Comparison of ENCODE assay signal across 8 cellular contexts in the genomic region with DNA sequence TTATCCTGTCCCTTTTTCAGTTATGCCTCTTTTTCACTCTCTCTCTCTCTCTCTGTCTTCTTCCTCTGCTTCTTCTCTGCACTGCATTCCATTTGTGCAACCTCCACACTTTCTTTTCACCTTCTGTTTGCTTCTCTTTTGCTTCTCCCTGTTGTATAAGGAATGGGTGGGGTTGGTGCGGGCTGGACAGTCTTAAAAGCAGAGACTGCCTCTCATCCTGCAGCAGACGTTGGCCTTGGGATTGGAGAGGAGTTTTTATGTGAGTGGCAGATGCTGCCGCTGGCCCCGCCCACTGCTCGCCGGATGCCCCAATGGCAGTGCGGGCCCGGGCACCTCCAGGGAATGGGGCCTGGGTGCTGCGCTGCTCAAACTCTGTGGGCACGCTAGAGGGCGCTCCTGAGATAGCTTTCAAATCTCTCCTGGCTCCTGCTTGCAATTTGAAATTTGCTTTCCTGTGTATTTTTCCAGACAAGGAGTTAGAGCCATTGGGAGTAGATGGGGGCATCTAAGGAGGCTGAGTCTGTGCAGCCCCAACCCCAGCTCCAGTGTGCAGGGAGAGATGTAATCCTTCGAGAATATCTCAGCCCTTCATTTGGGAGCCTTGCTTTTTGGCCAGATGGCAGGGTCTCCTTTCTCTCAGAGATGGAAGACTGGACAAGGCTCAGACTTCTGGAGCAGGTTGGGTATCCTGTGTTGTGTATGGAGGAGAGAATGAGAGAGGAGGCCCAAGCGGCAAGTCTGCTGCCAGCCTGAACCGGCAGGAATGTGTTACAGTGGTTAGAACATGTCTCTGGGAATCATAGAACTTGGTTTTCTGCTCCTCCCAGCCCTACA.
DNase-seq lines count a peak whose midpoint lies in the region; ATAC-seq, FAIRE-seq and TF ChIP-seq lines count a peak whose summit lies in the region.

No MANE protein-coding gene starts in this region.

- peak overlapping the region; percentile 26; the same call in 1 of the 2 replicates for H3K9ac ChIP-seq in Karpas-422 (ENCODE audit: low read length)

- H3K36me3 Mint-ChIP-seq in activated T-cell treated with anti-CD3 and anti-CD28 coated beads, Interleukin-2, amount 50 U/mL, for 72 hours (ENCODE audit: insufficient read depth in 2 of 2) = peaks cover 3 to 10% of the 10 kb centered on the region in 2 donors
- no peaks in the 10 kb centered on the region for H3K36me3 Mint-ChIP-seq in neural crest cell (ENCODE audit: low read depth)

- H3K36me3 ChIP-seq in Karpas-422 (ENCODE audit: insufficient read depth, low read length) = peaks cover 47% of the 10 kb centered on the region

- no peaks in the 10 kb centered on the region for H3K9me2 ChIP-seq in Karpas-422 (replicated peaks; ENCODE audit: insufficient read depth, low read length)

- no peak overlapping the region for H3K4me3 Mint-ChIP-seq in activated T-cell treated with anti-CD3 and anti-CD28 coated beads, Interleukin-2, amount 50 U/mL, for 72 hours
- peak overlapping the region; percentile 41 for H3K4me3 Mint-ChIP-seq in neural crest cell

- H3K4me2 ChIP-seq in Karpas-422 (ENCODE audit: low read depth, low read length, poor library complexity, severe bottlenecking) = peak overlapping the region; percentile 38

- H4K20me1 ChIP-seq in Karpas-422 (ENCODE audit: insufficient read depth, low read depth, low read length) = no peaks in the 10 kb centered on the region

- H3K9me3 ChIP-seq in Karpas-422 (ENCODE audit: low read length) = no peaks in the 10 kb centered on the region

- peak overlapping the region; percentile 79 for H3K27ac ChIP-seq in Karpas-422 (ENCODE audit: low read length)

- no peak overlapping the region for H2AFZ ChIP-seq in Karpas-422 (ENCODE audit: low read length)

- H3K27me3 Mint-ChIP-seq in activated T-cell treated with anti-CD3 and anti-CD28 coated beads, Interleukin-2, amount 50 U/mL, for 72 hours (ENCODE audit: low read depth) = no peaks in the 10 kb centered on the region
- no peaks in the 10 kb centered on the region for H3K27me3 Mint-ChIP-seq in neural crest cell (ENCODE audit: low read depth)

- no peaks in the 10 kb centered on the region for H3K9me3 Mint-ChIP-seq in activated T-cell treated with anti-CD3 and anti-CD28 coated beads, Interleukin-2, amount 50 U/mL, for 72 hours
- H3K9me3 Mint-ChIP-seq in neural crest cell = no peaks in the 10 kb centered on the region

- H3K27ac Mint-ChIP-seq in activated T-cell treated with anti-CD3 and anti-CD28 coated beads, Interleukin-2, amount 50 U/mL, for 72 hours = no peak overlapping the region
- peak overlapping the region; percentile 17 for H3K27ac Mint-ChIP-seq in neural crest cell (ENCODE audit: unreplicated experiment)

- TF ChIP-seq CTCF in neural crest cell (conservative IDR thresholded peaks at IDR 0.05) = peak; percentile 94

- peak; percentile 94 for DNase-seq in DMS53 treated with DMSO at 0.1 percent for 48 hours (lab: John Stamatoyannopoulos, UW; ENCODE audit: unreplicated experiment)
- peak; percentile 89 for DNase-seq in Karpas-422
- peak; percentile 55 for DNase-seq in RCC 7860 (ENCODE audit: low spot score)
- DNase-seq in activated T-cell treated with anti-CD3 and anti-CD28 coated beads, Interleukin-2, amount 50 U/mL, for 72 hours = peak; percentile 72
- peak; percentile 95 for DNase-seq in fibroblast of peridontal ligament (ENCODE audit: extremely low read depth)
- DNase-seq in neural crest cell (ENCODE audit: low read depth, low spot score) = peak; percentile 94
- peak; percentile 93 for DNase-seq in superior temporal gyrus (ENCODE audit: extremely low spot score)

- H3K27me3 ChIP-seq in Karpas-422 (ENCODE audit: low read length) = no peaks in the 10 kb centered on the region

- no peak overlapping the region for H3K4me3 ChIP-seq in Karpas-422 (ENCODE audit: low read length)

- peak; percentile 91 for ATAC-seq in GM21723 (IDR thresholded peaks at IDR 0.05; ENCODE audit: unreplicated experiment)
- peak; percentile 90 to 93 for ATAC-seq in activated T-cell treated with anti-CD3 and anti-CD28 coated beads, Interleukin-2, amount 50 U/mL, for 72 hours (replicated peaks in 1 of 2)

- H3K79me2 ChIP-seq in Karpas-422 (ENCODE audit: low read length) = peaks cover 94% of the 10 kb centered on the region

- H3K4me1 ChIP-seq in Karpas-422 (ENCODE audit: low read length) = peaks cover 81% of the 10 kb centered on the region

- H3K4me1 Mint-ChIP-seq in activated T-cell treated with anti-CD3 and anti-CD28 coated beads, Interleukin-2, amount 50 U/mL, for 72 hours (ENCODE audit: low read depth) = peaks cover 16% of the 10 kb centered on the region
- peaks cover 27% of the 10 kb centered on the region for H3K4me1 Mint-ChIP-seq in neural crest cell

- peak; percentile 38 for FAIRE-seq in RCC 7860 (lab: Jason Lieb, UNC)
